Comparison of ENCODE assay signal across 10 cellular contexts in the genomic region with DNA sequence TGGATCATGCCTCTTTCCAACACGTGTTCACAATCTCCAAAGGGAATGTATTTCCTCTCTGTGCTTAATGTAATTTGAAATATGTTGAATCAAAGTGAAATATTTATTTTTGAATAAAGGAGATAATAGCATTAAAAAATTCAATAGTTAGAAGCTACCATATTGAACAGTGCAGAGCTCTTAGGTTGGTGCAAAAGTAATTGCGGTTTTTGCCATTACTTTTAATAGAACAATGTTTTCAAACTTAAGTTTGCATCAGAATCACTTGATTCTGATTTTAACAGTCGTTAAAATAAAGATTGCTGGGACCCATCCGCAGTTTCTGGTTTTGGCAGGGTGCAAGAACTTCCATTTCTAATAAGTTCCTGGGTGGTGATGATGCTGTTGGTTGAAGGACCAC.
"Had no signal": no experiment of that assay in that cellular context is flagged by ENCODE, and none has a peak within 500 bp of the region (broad histone marks: within the 10 kb centered on the region; RNA-seq: fewer than 3 reads in every experiment).

No MANE protein-coding gene starts in this region.

- H3K9ac ChIP-seq: KMS-11 had no signal

- H3K27ac ChIP-seq: HL-60, KMS-11 had no signal

- DNase-seq: H9, HCEC 1CT, HFFc6, IMR-90, KBM-7 had no signal

- FAIRE-seq: H1, H54 had no signal

- H3K4me3 ChIP-seq: GM23338 had no signal

- H2AFZ ChIP-seq: GM23338 had no signal

- H3K4me2 ChIP-seq: GM23338, KMS-11 had no signal

- ATAC-seq: GM23338 had no signal
